ENCODE assay signal across 8 cellular contexts in genomic region chr7:44634187-44634838, GRCh38. TPM values are rescaled to one million over a fixed set of nuclear protein-coding genes. Genes with fewer than 3 reads are reported as not detected.
DNase-seq lines count a peak whose midpoint lies in the region; ATAC-seq and TF ChIP-seq lines count a peak whose summit lies in the region.

No MANE protein-coding gene starts in this region.

- peak overlapping the region; percentile 42 for H3K4me2 ChIP-seq in parathyroid adenoma (ENCODE audit: low read length)

- no peaks in the 10 kb centered on the region for H3K9me3 ChIP-seq in CD4-positive, alpha-beta memory T cell (ENCODE audit: control insufficient read depth in 1 of 2, low read length in 2 of 2)
- no peaks in the 10 kb centered on the region for H3K9me3 ChIP-seq in parathyroid adenoma (ENCODE audit: control insufficient read depth, low read length)

- no peak for TF ChIP-seq CTCF in parathyroid adenoma (IDR thresholded peaks at IDR 0.05)

- no peaks in the 10 kb centered on the region for H3K27me3 ChIP-seq in CD4-positive, alpha-beta memory T cell (ENCODE audit: insufficient read depth, low read length)
- no peaks in the 10 kb centered on the region for H3K27me3 ChIP-seq in parathyroid adenoma (ENCODE audit: control insufficient read depth, insufficient read depth, low read length)

- H3K4me1 ChIP-seq in CD4-positive, alpha-beta memory T cell (ENCODE audit: insufficient read depth, low read length), result peaks cover 100% of the 10 kb centered on the region
- H3K4me1 ChIP-seq in parathyroid adenoma, result peaks cover 43% of the 10 kb centered on the region

- H3K27ac ChIP-seq in CD4-positive, alpha-beta memory T cell (ENCODE audit: low read depth, low read length), result peak overlapping the region; percentile 96
- H3K27ac ChIP-seq in cingulate gyrus (ENCODE audit: low read depth, low read length) (peak overlapping the region; percentile 80), parathyroid adenoma (peak overlapping the region; percentile 92)

- DNase-seq in CD4-positive, alpha-beta memory T cell, result no peak
- DNase-seq in NCI-H2081 (lab: John Stamatoyannopoulos, UW), result peak; percentile 8 to 64
- no peak for DNase-seq in SKM-1 treated with dmso at 0.1 percent for 144 hours (lab: John Stamatoyannopoulos, UW; ENCODE audit: unreplicated experiment)
- no peak for DNase-seq in NCI-H345 treated with DMSO at 0.1 percent for 48 hours (lab: John Stamatoyannopoulos, UW; ENCODE audit: unreplicated experiment)

- H2AFZ ChIP-seq in parathyroid adenoma, result peak overlapping the region; percentile 39

- H3K36me3 Mint-ChIP-seq in CD4-positive, alpha-beta memory T cell, result peaks cover 13 to 24% of the 10 kb centered on the region in 2 donors

- ATAC-seq in HG02588 (IDR thresholded peaks at IDR 0.05; ENCODE audit: unreplicated experiment), result no peak
- no peak for ATAC-seq in HG03521 (IDR thresholded peaks at IDR 0.05; ENCODE audit: unreplicated experiment)

- peaks cover 0 to 4% (median 0%) of the 10 kb centered on the region in 8 donors for H3K9me3 Mint-ChIP-seq in CD4-positive, alpha-beta memory T cell

- CTCF ChIA-PET in CD4-positive, alpha-beta memory T cell (lab: Charles Lee; ENCODE audit: partially characterized antibody), result interaction anchor here (0.6 to 6.8 kb wide), 8 partner anchors 9 to 222 kb away, joined by 3 to 48 read pairs (median 8); partner anchors contain the start of gene OGDH

- H3K36me3 ChIP-seq in CD4-positive, alpha-beta memory T cell (ENCODE audit: insufficient read depth, low read length), result no peaks in the 10 kb centered on the region
- H3K36me3 ChIP-seq in parathyroid adenoma (ENCODE audit: control insufficient read depth, insufficient read depth, low read length), result no peaks in the 10 kb centered on the region

- H3K27me3 Mint-ChIP-seq in CD4-positive, alpha-beta memory T cell, result no peaks in the 10 kb centered on the region

- POLR2A ChIA-PET in CD4-positive, alpha-beta memory T cell (lab: Charles Lee; ENCODE audit: partially characterized antibody), result interaction anchor here (0.5 to 29.4 kb wide), 18 partner anchors 7 to 251 kb away, joined by 3 to 1226 read pairs (median 4); partner anchors contain the start of genes DDX56, H2AZ2, OGDH and PURB

- H3K79me2 ChIP-seq in parathyroid adenoma, result peaks cover 34% of the 10 kb centered on the region

- intact Hi-C loops in CD4-positive, alpha-beta memory T cell (cut with micrococcal nuclease), result loop anchor here (5.0 kb wide), 1 partner anchor 48 kb away; no protein-coding TSS in a partner anchor

- peak overlapping the region; percentile 97 to 100 (median 100) for H3K27ac Mint-ChIP-seq in CD4-positive, alpha-beta memory T cell

- peak overlapping the region in 7 of 8 donors; percentile 61 to 88 (median 78) for H3K4me3 Mint-ChIP-seq in CD4-positive, alpha-beta memory T cell

- H3K4me3 ChIP-seq in CD4-positive, alpha-beta memory T cell (ENCODE audit: low read length in 2 of 2), result no peak overlapping the region
- H3K4me3 ChIP-seq in parathyroid adenoma (ENCODE audit: low read depth, low read length), result peak overlapping the region; percentile 29

- H3K4me1 Mint-ChIP-seq in CD4-positive, alpha-beta memory T cell, result peaks cover 67 to 99% (median 90%) of the 10 kb centered on the region in 4 donors

- H3K9ac ChIP-seq in parathyroid adenoma, result no peak overlapping the region

RNA-seq across cellular contexts. Expression of gene OGDH, which starts 27.9 kb away (rescaled TPM):
- total RNA-seq in CD4-positive, alpha-beta memory T cell, result 100 to 1,000 TPM; 116 to 126 TPM
- polyA plus RNA-seq in CD4-positive, alpha-beta memory T cell, result 10 to 100 TPM; 42.2 to 61.6 TPM

RNA-seq across cellular contexts. Expression of gene TMED4, which starts 52.3 kb away (rescaled TPM):
- total RNA-seq in CD4-positive, alpha-beta memory T cell, result 100 to 1,000 TPM; 108 to 110 TPM
- polyA plus RNA-seq in CD4-positive, alpha-beta memory T cell, result 10 to 100 TPM; 65.4 to 68.1 TPM

Comparison
In these comparisons a context has a peak if more than half of its experiments do, and no peak if none do; other contexts are left out.
1. DNase-seq: peak in NCI-H2081 (2 of 2); none in CD4-positive, alpha-beta memory T cell (0 of 5), SKM-1 treated with dmso at 0.1 percent for 144 hours (single experiment) and NCI-H345 treated with DMSO at 0.1 percent for 48 hours (single experiment).
2. Peak in every context shown above with its lines, with median percentiles within 50 percentile points of each other: H3K27ac ChIP-seq.